ENCODE assay signal across 8 cellular contexts in the genomic region with DNA sequence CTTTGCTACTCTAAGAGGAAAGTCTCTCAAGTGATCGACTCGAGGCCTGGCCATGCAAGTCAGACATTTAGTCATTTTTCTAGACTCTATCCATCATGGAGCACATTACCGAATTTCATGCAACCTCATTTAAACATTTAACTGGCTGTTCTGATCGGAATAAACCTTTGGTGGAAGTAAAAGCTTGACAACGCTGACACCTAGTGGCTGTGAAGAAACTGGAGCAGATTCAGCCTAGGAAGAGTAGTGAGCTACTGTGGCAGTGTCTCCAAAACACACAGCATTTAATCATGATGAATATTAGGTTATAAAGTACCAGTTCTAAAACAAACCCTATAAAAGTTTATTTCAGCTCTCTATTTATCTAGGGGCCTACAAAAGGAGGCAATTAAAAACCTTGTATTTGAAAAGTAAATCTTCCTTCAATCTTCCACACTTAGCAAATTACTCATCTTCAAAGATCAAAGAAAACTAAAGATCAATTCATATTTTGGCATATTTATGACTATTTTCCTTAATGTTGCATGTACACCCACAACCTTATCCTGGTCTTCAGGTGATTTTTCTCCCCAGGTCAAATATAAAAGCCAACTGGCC.
DNase-seq lines count a peak whose midpoint lies in the region; TF ChIP-seq lines count a peak whose summit lies in the region.

No MANE protein-coding gene starts in this region.

- intact Hi-C loops in vagina (cut with DNase I) = no loop called here

- 20 to 32% methylated on average over 4 to 5 of the region's 5 CpGs for WGBS in endodermal cell (ENCODE audit: insufficient coverage in 1 of 2, insufficient read length in 1 of 2), 2 experiments
- no CpG with 5 or more reads among the region's 5 CpGs for WGBS in mesendoderm (ENCODE audit: extremely low coverage, insufficient coverage, low lambda C conversion rate)

- H3K4me3 ChIP-seq in HAP-1 (no peak overlapping the region), endodermal cell (ENCODE audit: low read length) (no peak overlapping the region), mesendoderm (ENCODE audit: low read length) (no peak overlapping the region), vagina (no peak overlapping the region)

- in situ Hi-C loops in ACHN (cut with HindIII; ENCODE audit: low pct_ligation_motif_present, low pct_unique_long_range_greater_than_20kb, low sequenced_read_pairs) = no loop called here
- in situ Hi-C loops in HAP-1 (cut with MboI; ENCODE audit: low sequenced_read_pairs) = loop anchor here (25.0 kb wide), 1 partner anchor 584 kb away; a partner anchor contains a TSS

- no peak overlapping the region for H4K5ac ChIP-seq in mesendoderm (ENCODE audit: low read length)

- H3K27me3 ChIP-seq in HAP-1 (ENCODE audit: low read depth) (no peaks in the 10 kb centered on the region), endodermal cell (ENCODE audit: control insufficient read depth, insufficient read depth, low read length, poor library complexity, severe bottlenecking) (no peaks in the 10 kb centered on the region), mesendoderm (ENCODE audit: insufficient read depth, low read length, poor library complexity) (no peaks in the 10 kb centered on the region), vagina (no peaks in the 10 kb centered on the region)

- TF ChIP-seq CTCF in endodermal cell (conservative IDR thresholded peaks at IDR 0.05) (peak; percentile 88), vagina (IDR thresholded peaks at IDR 0.05) (peak; percentile 13 to 42 (median 35))

- H3K36me3 Mint-ChIP-seq in T-helper 2 cell treated with Interferon-gamma antibody and Interleukin-4, amounts not matched to agents 5 μg/mL and 100 μg/mL, for 36 hours (ENCODE audit: low read depth) = no peaks in the 10 kb centered on the region
- no peaks in the 10 kb centered on the region for H3K36me3 Mint-ChIP-seq in endodermal cell (ENCODE audit: low read depth)

- peaks cover 2% of the 10 kb centered on the region for H3K4me1 Mint-ChIP-seq in T-helper 2 cell treated with Interferon-gamma antibody and Interleukin-4, amounts not matched to agents 5 μg/mL and 100 μg/mL, for 36 hours (ENCODE audit: low read depth)
- peaks cover 6% of the 10 kb centered on the region for H3K4me1 Mint-ChIP-seq in endodermal cell

- H3K9me3 ChIP-seq in HAP-1 (no peaks in the 10 kb centered on the region), endodermal cell (ENCODE audit: control insufficient read depth, low read length) (no peaks in the 10 kb centered on the region), vagina (no peaks in the 10 kb centered on the region)

- no peaks in the 10 kb centered on the region for H3K79me2 ChIP-seq in mesendoderm (ENCODE audit: control insufficient read depth, insufficient read depth, low read length)

- no peak overlapping the region for H3K27ac ChIP-seq in endodermal cell (ENCODE audit: low read depth, low read length)
- no peak overlapping the region for H3K27ac ChIP-seq in mesendoderm (ENCODE audit: low read depth, low read length)
- H3K27ac ChIP-seq in vagina = no peak overlapping the region

- H3K27ac Mint-ChIP-seq in T-helper 2 cell treated with Interferon-gamma antibody and Interleukin-4, amounts not matched to agents 5 μg/mL and 100 μg/mL, for 36 hours = no peak overlapping the region
- H3K27ac Mint-ChIP-seq in endodermal cell = no peak overlapping the region

- TF ChIP-seq POLR2A in vagina (IDR thresholded peaks at IDR 0.05) = no peak

- no peak overlapping the region for H3K18ac ChIP-seq in mesendoderm (ENCODE audit: low read length)

- no peaks in the 10 kb centered on the region for H3K79me1 ChIP-seq in mesendoderm (ENCODE audit: low read length)

- H2AK5ac ChIP-seq in mesendoderm (ENCODE audit: low read length) = no peak overlapping the region

- H2BK15ac ChIP-seq in mesendoderm (replicated peaks; ENCODE audit: low read depth) = no peak overlapping the region

- H3K56ac ChIP-seq in mesendoderm (ENCODE audit: low read length) = no peak overlapping the region

- H2BK120ac ChIP-seq in mesendoderm (ENCODE audit: low read depth, low read length) = no peak overlapping the region

- no peak overlapping the region for H3K4ac ChIP-seq in mesendoderm (ENCODE audit: low read depth, low read length)

- no peak overlapping the region for H3K23ac ChIP-seq in mesendoderm (ENCODE audit: low read length)

- DNase-seq in ACHN (peak; percentile 60), GDM1 (lab: John Stamatoyannopoulos, UW) (peak; percentile 27), HAP-1 (ENCODE audit: low spot score in 2 of 2) (peak; percentile 63), M059J (ENCODE audit: low read depth) (peak; percentile 37), endodermal cell (peak; percentile 73), mesendoderm (peak; percentile 64), vagina (ENCODE audit: extremely low spot score in 2 of 2) (no peak)
- DNase-seq in T-helper 2 cell treated with Interferon-gamma antibody and Interleukin-4, amounts not matched to agents 5 μg/mL and 100 μg/mL, for 36 hours (ENCODE audit: low spot score) = peak; percentile 6

- H3K4me2 ChIP-seq in mesendoderm (ENCODE audit: low read length) = no peak overlapping the region

- no peak overlapping the region for H4K8ac ChIP-seq in mesendoderm (ENCODE audit: low read depth, low read length)

- H3K4me1 ChIP-seq in HAP-1 (peaks cover 9% of the 10 kb centered on the region), endodermal cell (ENCODE audit: control insufficient read depth, insufficient read depth, low read length) (no peaks in the 10 kb centered on the region), mesendoderm (ENCODE audit: control insufficient read depth, low read depth, low read length) (no peaks in the 10 kb centered on the region), vagina (no peaks in the 10 kb centered on the region)

- no peaks in the 10 kb centered on the region for H3K9me3 Mint-ChIP-seq in T-helper 2 cell treated with Interferon-gamma antibody and Interleukin-4, amounts not matched to agents 5 μg/mL and 100 μg/mL, for 36 hours
- no peaks in the 10 kb centered on the region for H3K9me3 Mint-ChIP-seq in endodermal cell

- no peak overlapping the region for H3K4me3 Mint-ChIP-seq in T-helper 2 cell treated with Interferon-gamma antibody and Interleukin-4, amounts not matched to agents 5 μg/mL and 100 μg/mL, for 36 hours
- no peak overlapping the region for H3K4me3 Mint-ChIP-seq in endodermal cell

- no peaks in the 10 kb centered on the region for H3K36me3 ChIP-seq in HAP-1 (replicated peaks)
- no peaks in the 10 kb centered on the region for H3K36me3 ChIP-seq in endodermal cell (ENCODE audit: control insufficient read depth, insufficient read depth, low read length)
- no peaks in the 10 kb centered on the region for H3K36me3 ChIP-seq in mesendoderm (ENCODE audit: control insufficient read depth, insufficient read depth, low read length)
- H3K36me3 ChIP-seq in vagina = no peaks in the 10 kb centered on the region

- peaks cover 5% of the 10 kb centered on the region for H3K27me3 Mint-ChIP-seq in T-helper 2 cell treated with Interferon-gamma antibody and Interleukin-4, amounts not matched to agents 5 μg/mL and 100 μg/mL, for 36 hours (ENCODE audit: low read depth)
- no peaks in the 10 kb centered on the region for H3K27me3 Mint-ChIP-seq in endodermal cell (ENCODE audit: insufficient read depth)

- no peak overlapping the region for H2BK5ac ChIP-seq in mesendoderm (ENCODE audit: low read length)

- H3K9ac ChIP-seq in endodermal cell (ENCODE audit: extremely low read depth, low read length, poor library complexity, severe bottlenecking) (no peak overlapping the region), mesendoderm (ENCODE audit: low read length) (no peak overlapping the region)

Comparison
In these comparisons a context has a peak if more than half of its experiments do, and no peak if none do; other contexts are left out.
1. DNase-seq: peak in ACHN (single experiment), GDM1 (single experiment), HAP-1 (2 of 2), M059J (single experiment), T-helper 2 cell treated with Interferon-gamma antibody and Interleukin-4, amounts not matched to agents 5 μg/mL and 100 μg/mL, for 36 hours (single experiment), endodermal cell (single experiment) and mesendoderm (single experiment); none in vagina (0 of 2).